In genomic region chr2:47172922-47173695, GRCh38 we compare ENCODE assay signal across 7 cellular contexts. TPM values are rescaled to one million over a fixed set of nuclear protein-coding genes. Genes with fewer than 3 reads are reported as not detected.
DNase-seq lines count a peak whose midpoint lies in the region; ATAC-seq and TF ChIP-seq lines count a peak whose summit lies in the region.

No MANE protein-coding gene starts in this region.

- H3K9ac ChIP-seq in HCT116 (ENCODE audit: low read length): no peak overlapping the region

- ATAC-seq in HCT116 (no peak), activated B cell treated with CpG ODN at 0.5 μM for 24 hours (ENCODE audit: low read depth) (no peak), GM21447 (IDR thresholded peaks at IDR 0.05; ENCODE audit: unreplicated experiment) (no peak)
- no peak for ATAC-seq in stimulated activated naive B cell treated with anti-CD40 and anti-IgM and Interleukin-4, amounts not matched to agents 10 μg/mL and 1 μg/mL and 100 μg/mL, for 72 hours (replicated peaks)

- H3K4me3 Mint-ChIP-seq in activated B cell treated with CpG ODN at 0.5 μM for 24 hours (peak overlapping the region; percentile 45), glutamatergic neuron (ENCODE audit: unreplicated experiment) (peak overlapping the region; percentile 100)
- H3K4me3 Mint-ChIP-seq in stimulated activated naive B cell treated with anti-CD40 and anti-IgM and Interleukin-4, amounts not matched to agents 10 μg/mL and 1 μg/mL and 100 μg/mL, for 72 hours: peak overlapping the region; percentile 25 to 92

- H3K27me3 Mint-ChIP-seq in activated B cell treated with CpG ODN at 0.5 μM for 24 hours: no peaks in the 10 kb centered on the region
- peaks cover 22% of the 10 kb centered on the region for H3K27me3 Mint-ChIP-seq in glutamatergic neuron (ENCODE audit: unreplicated experiment)
- peaks cover 0 to 5% of the 10 kb centered on the region in 2 donors for H3K27me3 Mint-ChIP-seq in stimulated activated naive B cell treated with anti-CD40 and anti-IgM and Interleukin-4, amounts not matched to agents 10 μg/mL and 1 μg/mL and 100 μg/mL, for 72 hours

- H3K27ac Mint-ChIP-seq in activated B cell treated with CpG ODN at 0.5 μM for 24 hours: peak overlapping the region; percentile 11
- H3K27ac Mint-ChIP-seq in glutamatergic neuron (ENCODE audit: unreplicated experiment): peak overlapping the region; percentile 43
- H3K27ac Mint-ChIP-seq in stimulated activated naive B cell treated with anti-CD40 and anti-IgM and Interleukin-4, amounts not matched to agents 10 μg/mL and 1 μg/mL and 100 μg/mL, for 72 hours: no peak overlapping the region

- no peak overlapping the region for H3K4me3 ChIP-seq in HCT116 (replicated peaks in 1 of 2; ENCODE audit: low read depth in 1 of 2, low read length in 2 of 2)
- H3K4me3 ChIP-seq in lower leg skin (ENCODE audit: low read depth, poor library complexity, severe bottlenecking): no peak overlapping the region

- H3K9me2 ChIP-seq in HCT116 (ENCODE audit: insufficient read depth): no peaks in the 10 kb centered on the region

- no peaks in the 10 kb centered on the region for H3K27me3 ChIP-seq in HCT116 (ENCODE audit: insufficient read depth, low read length)

- H3K4me1 Mint-ChIP-seq in activated B cell treated with CpG ODN at 0.5 μM for 24 hours (peaks cover 83% of the 10 kb centered on the region), glutamatergic neuron (ENCODE audit: low read depth, unreplicated experiment) (peaks cover 36% of the 10 kb centered on the region)
- peaks cover 31 to 68% of the 10 kb centered on the region in 2 donors for H3K4me1 Mint-ChIP-seq in stimulated activated naive B cell treated with anti-CD40 and anti-IgM and Interleukin-4, amounts not matched to agents 10 μg/mL and 1 μg/mL and 100 μg/mL, for 72 hours

- WGBS in lower leg skin, 2 donors: 60 to 67% methylated on average over 3 of the region's 3 CpGs

- CTCF ChIA-PET in HCT116 (lab: Charles Lee): interaction anchor here (1.1 kb wide), 1 partner anchor 14 kb away, joined by 3 read pairs; no protein-coding TSS in a partner anchor
- CTCF ChIA-PET in activated B cell treated with CpG ODN at 0.5 μM for 24 hours (lab: Charles Lee): interaction anchor here (0.8 to 1.5 kb wide), 4 partner anchors 11 to 468 kb away, joined by 3 read pairs; no protein-coding TSS in a partner anchor

- no peak overlapping the region for H3K27ac ChIP-seq in HCT116 (ENCODE audit: low read depth, low read length)

- H4K20me1 ChIP-seq in HCT116 (ENCODE audit: insufficient read depth): peaks cover 64% of the 10 kb centered on the region; the same call in 1 of the 2 replicates

- H3K9me3 Mint-ChIP-seq in activated B cell treated with CpG ODN at 0.5 μM for 24 hours: no peaks in the 10 kb centered on the region
- H3K9me3 Mint-ChIP-seq in glutamatergic neuron (ENCODE audit: unreplicated experiment): peaks cover 22% of the 10 kb centered on the region
- H3K9me3 Mint-ChIP-seq in stimulated activated naive B cell treated with anti-CD40 and anti-IgM and Interleukin-4, amounts not matched to agents 10 μg/mL and 1 μg/mL and 100 μg/mL, for 72 hours: no peaks in the 10 kb centered on the region

- TF ChIP-seq CTCF in HCT116 (IDR thresholded peaks at IDR 0.05 in 2 of 3, conservative IDR thresholded peaks at IDR 0.05 in 1 of 3; ENCODE audit: borderline replicate concordance in 1 of 3, insufficient read depth in 1 of 3, low read depth in 2 of 3, low read length in 2 of 3) (no peak), activated B cell treated with CpG ODN at 0.5 μM for 24 hours (IDR thresholded peaks at IDR 0.05) (no peak), glutamatergic neuron (IDR thresholded peaks at IDR 0.05; ENCODE audit: partially characterized antibody, unreplicated experiment) (no peak), lower leg skin (IDR thresholded peaks at IDR 0.05) (no peak)

- H3K4me1 ChIP-seq in HCT116 (ENCODE audit: control insufficient read depth in 1 of 2, insufficient read depth in 2 of 2, low read length in 2 of 2): peaks cover 14 to 45% of the 10 kb centered on the region in 2 experiments

- RAD21 ChIA-PET in HCT116 (lab: Charles Lee; ENCODE audit: low non-redundant PET in 1 of 2, low total read pairs in 2 of 2, uncharacterized antibody in 2 of 2, unreplicated experiment in 2 of 2): no interaction called here

- H2AFZ ChIP-seq in HCT116 (ENCODE audit: low read depth, low read length, poor library complexity, severe bottlenecking): no peak overlapping the region

- DNase-seq in HCT116 (ENCODE audit: low read depth, low spot score) (no peak), activated B cell treated with CpG ODN at 0.5 μM for 24 hours (no peak), glutamatergic neuron (no peak), lower leg skin (ENCODE audit: low spot score in 2 of 2) (no peak), DMS53 treated with DMSO at 0.1 percent for 48 hours (lab: John Stamatoyannopoulos, UW; ENCODE audit: unreplicated experiment) (no peak)
- DNase-seq in stimulated activated naive B cell treated with anti-CD40 and anti-IgM and Interleukin-4, amounts not matched to agents 10 μg/mL and 1 μg/mL and 100 μg/mL, for 72 hours: no peak

- no peaks in the 10 kb centered on the region for H3K9me3 ChIP-seq in HCT116 (ENCODE audit: control insufficient read depth in 1 of 2, insufficient read depth in 1 of 2, low read depth in 1 of 2, low read length in 2 of 2)

- TF ChIP-seq RAD21 in HCT116 (IDR thresholded peaks at IDR 0.05; ENCODE audit: low read depth): no peak

- H3K36me3 Mint-ChIP-seq in activated B cell treated with CpG ODN at 0.5 μM for 24 hours (ENCODE audit: low read depth) (peaks cover 48% of the 10 kb centered on the region), glutamatergic neuron (ENCODE audit: unreplicated experiment) (peaks cover 7% of the 10 kb centered on the region)
- peaks cover 23 to 28% of the 10 kb centered on the region in 2 donors for H3K36me3 Mint-ChIP-seq in stimulated activated naive B cell treated with anti-CD40 and anti-IgM and Interleukin-4, amounts not matched to agents 10 μg/mL and 1 μg/mL and 100 μg/mL, for 72 hours

- TF ChIP-seq POLR2A in HCT116 (IDR thresholded peaks at IDR 0.05; ENCODE audit: borderline replicate concordance, extremely low read depth, insufficient read depth, insufficient read length) (no peak), lower leg skin (IDR thresholded peaks at IDR 0.05) (no peak)

- peaks cover 13 to 40% of the 10 kb centered on the region in 2 experiments; a peak in 2 of 4 replicates for H3K36me3 ChIP-seq in HCT116 (ENCODE audit: control insufficient read depth in 1 of 2, insufficient read depth in 2 of 2, low read length in 2 of 2)

- intact Hi-C loops in HCT116 (cut with micrococcal nuclease) (no loop called here), activated B cell treated with CpG ODN at 0.5 μM for 24 hours (cut with micrococcal nuclease) (loop anchor here (1.0 kb wide), 1 partner anchor 8 kb away; no protein-coding TSS in a partner anchor), lower leg skin (cut with DNase I; ENCODE audit: low total_unique reads) (no loop called here)

- peak overlapping the region; percentile 90 for H3K4me2 ChIP-seq in HCT116 (ENCODE audit: low read length)

- POLR2A ChIA-PET in HCT116 (lab: Charles Lee): interaction anchor here (0.6 kb wide), 1 partner anchor 41 kb away, joined by 4 read pairs; no protein-coding TSS in a partner anchor
- POLR2A ChIA-PET in activated B cell treated with CpG ODN at 0.5 μM for 24 hours (lab: Charles Lee): interaction anchor here (0.6 to 0.9 kb wide), 5 partner anchors 8 to 639 kb away, joined by 3 to 5 read pairs (median 3); no protein-coding TSS in a partner anchor

- no TSS peak for BruUV-seq in HCT116 (replicated peaks; lab: Mats Ljungman, UMichigan)

- peaks cover 82% of the 10 kb centered on the region for H3K79me2 ChIP-seq in HCT116 (ENCODE audit: insufficient read depth, low read length)

TF ChIP-seq in HCT116, 20 proteins besides CTCF, POLR2A, EP300 and RAD21:
- no peak for TF ChIP-seq CEBPB (IDR thresholded peaks at IDR 0.05; ENCODE audit: low read depth)

RNA-seq across cellular contexts. Expression of gene CALM2, which starts 3.2 kb away (rescaled TPM):
- total RNA-seq in HCT116 (2021; ENCODE audit: unreplicated experiment) (405 TPM), activated B cell treated with CpG ODN at 0.5 μM for 24 hours (270 and 276 TPM in 2 replicates), glutamatergic neuron (ENCODE audit: unreplicated experiment) (1,225 TPM), lower leg skin (100 to 1,000 TPM; 196 to 383 (median 311) TPM)
- 237 and 308 TPM in 2 replicates for polyA plus RNA-seq in HCT116 (2012)

RNA-seq across cellular contexts. Expression of gene STPG4, which starts 18.0 kb away (rescaled TPM):
- total RNA-seq in HCT116 (2021; ENCODE audit: unreplicated experiment) (10.6 TPM), activated B cell treated with CpG ODN at 0.5 μM for 24 hours (0.60 and 1.0 TPM in 2 replicates), glutamatergic neuron (ENCODE audit: unreplicated experiment) (1.3 TPM), lower leg skin (1 to 10 TPM in 2 of 4 donors, not detected in 2; 1.4 to 4.1 TPM)
- polyA plus RNA-seq in HCT116 (2012): 8.5 and 9.6 TPM in 2 replicates

Comparison
In these comparisons a context has a peak if more than half of its experiments do, and no peak if none do; other contexts are left out.
1. H3K4me3 Mint-ChIP-seq: peak in every context shown above with its lines; median percentile 100 in glutamatergic neuron; 58 in stimulated activated naive B cell treated with anti-CD40 and anti-IgM and Interleukin-4, amounts not matched to agents 10 μg/mL and 1 μg/mL and 100 μg/mL, for 72 hours; 45 in activated B cell treated with CpG ODN at 0.5 μM for 24 hours.